In the genomic region with DNA sequence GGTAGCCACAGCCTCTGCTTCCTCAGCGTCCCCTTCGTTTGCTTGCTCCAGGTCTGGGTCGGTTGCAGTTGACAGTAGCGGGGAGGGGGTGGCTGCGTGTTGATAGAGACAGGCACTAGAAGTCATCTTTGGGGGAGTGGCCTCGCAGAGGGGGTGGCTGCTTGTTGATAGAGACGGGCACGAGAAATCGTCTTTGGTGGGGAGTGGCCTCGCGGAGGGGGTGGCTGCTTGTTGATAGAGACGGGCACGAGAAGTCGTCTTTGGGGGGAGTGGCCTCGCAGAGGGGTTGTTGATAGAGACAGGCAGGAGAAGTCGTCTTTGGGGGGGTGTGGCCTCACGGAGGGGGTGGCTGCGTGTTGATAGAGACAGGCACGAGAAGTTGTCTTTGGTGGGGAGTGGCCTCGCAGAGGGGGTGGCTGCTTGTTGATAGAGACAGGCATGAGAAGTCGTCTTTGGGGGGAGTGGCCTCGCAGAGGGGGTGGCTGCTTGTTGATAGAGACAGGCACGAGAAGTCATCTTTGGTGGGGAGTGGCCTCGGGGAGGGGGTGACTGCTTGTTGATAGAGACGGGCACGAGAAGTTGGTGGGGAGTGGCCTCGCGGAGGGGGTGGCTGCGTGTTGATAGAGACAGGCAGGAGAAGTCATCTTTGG, we compare ENCODE assay signal across 10 cellular contexts.
DNase-seq lines count a peak whose midpoint lies in the region; ATAC-seq, FAIRE-seq and TF ChIP-seq lines count a peak whose summit lies in the region.
"Had no signal": no experiment of that assay in that cellular context is flagged by ENCODE, and none has a peak within 500 bp of the region (broad histone marks: within the 10 kb centered on the region; RNA-seq: fewer than 3 reads in every experiment).

No MANE protein-coding gene starts in this region.

- no CpG with 5 or more reads among the region's 29 CpGs for WGBS in trophoblast cell (ENCODE audit: extremely low coverage, insufficient coverage, insufficient read length)

- H3K79me2 ChIP-seq in trophoblast cell (ENCODE audit: control insufficient read depth, insufficient read depth, low read length, poor library complexity), result no peaks in the 10 kb centered on the region

- H2BK120ac ChIP-seq in trophoblast cell (ENCODE audit: insufficient read depth, low read length, poor library complexity), result no peak overlapping the region

- no peak overlapping the region for H2BK5ac ChIP-seq in trophoblast cell (ENCODE audit: low read depth, low read length, poor library complexity)

- no peak overlapping the region for H3K4ac ChIP-seq in trophoblast cell (ENCODE audit: low read depth, low read length)

- no peaks in the 10 kb centered on the region for H3K4me1 ChIP-seq in trophoblast cell (ENCODE audit: control insufficient read depth in 1 of 2, insufficient read depth in 2 of 2, low read length in 2 of 2)

- no peaks in the 10 kb centered on the region for H3K27me3 ChIP-seq in trophoblast cell (ENCODE audit: insufficient read depth, low read length)

- H3K36me3 ChIP-seq in trophoblast cell (ENCODE audit: control insufficient read depth in 1 of 2, insufficient read depth in 2 of 2, low read length in 2 of 2), result peaks cover 0 to 2% of the 10 kb centered on the region in 2 experiments

- no peak for ATAC-seq in HG03095 (IDR thresholded peaks at IDR 0.05; ENCODE audit: unreplicated experiment)
- ATAC-seq: HCT116 had no signal

- H4K12ac ChIP-seq in trophoblast cell (ENCODE audit: low read depth, low read length), result no peak overlapping the region

- no peak overlapping the region for H2AK5ac ChIP-seq in trophoblast cell (ENCODE audit: low read length)

- no peak overlapping the region for H3K14ac ChIP-seq in trophoblast cell (ENCODE audit: low read length)

- TF ChIP-seq POLR2A in erythroblast (IDR thresholded peaks at IDR 0.05; ENCODE audit: low read length) (no peak), H54 (IDR thresholded peaks at IDR 0.05; ENCODE audit: low read depth, low read length) (no peak)

- H3K4me3 ChIP-seq in trophoblast cell (ENCODE audit: low read depth, low read length), result no peak overlapping the region

- peak; percentile 65 for DNase-seq in EH (ENCODE audit: low read depth)
- peak; percentile 13 for DNase-seq in T-helper 22 cell (ENCODE audit: low read depth)
- DNase-seq in erythroblast (lab: John Stamatoyannopoulos, UW), result peak; percentile 93 to 96
- DNase-seq in trophoblast cell, result peak in 1 of 2 donors; percentile 19
- no peak for DNase-seq in kidney glomerular epithelial cell (lab: John Stamatoyannopoulos, UW)
- no peak for DNase-seq in H54 (ENCODE audit: insufficient read length, low spot score)
- no peak for DNase-seq in SIG-M5 treated with dmso at 0.1 percent for 504 hours (lab: John Stamatoyannopoulos, UW; ENCODE audit: unreplicated experiment)

- H3K23ac ChIP-seq in trophoblast cell (ENCODE audit: low read length), result no peak overlapping the region

- no peak overlapping the region for H2AFZ ChIP-seq in trophoblast cell (ENCODE audit: insufficient read depth, low read length, poor library complexity)

- H3K79me1 ChIP-seq in trophoblast cell (ENCODE audit: low read length), result no peaks in the 10 kb centered on the region

- H3K9ac ChIP-seq in trophoblast cell (ENCODE audit: low read length), result no peak overlapping the region

- H2BK12ac ChIP-seq in trophoblast cell (ENCODE audit: low read length), result no peak overlapping the region

- H3K27ac ChIP-seq in trophoblast cell (ENCODE audit: low read depth, low read length), result no peak overlapping the region

- peak overlapping the region; percentile 68 for H3K4me2 ChIP-seq in trophoblast cell (ENCODE audit: low read length)

- no peak overlapping the region for H4K91ac ChIP-seq in trophoblast cell (ENCODE audit: low read depth, low read length)

- H3K18ac ChIP-seq in trophoblast cell (ENCODE audit: low read length), result no peak overlapping the region

- no peak overlapping the region for H4K8ac ChIP-seq in trophoblast cell (ENCODE audit: low read depth, low read length)

- H3K9me3 ChIP-seq in trophoblast cell (ENCODE audit: insufficient read depth, low read depth, low read length), result peaks cover 13% of the 10 kb centered on the region

- FAIRE-seq in H54 (lab: Jason Lieb, UNC), result no peak
- FAIRE-seq: TTC549 had no signal

Comparison
In these comparisons a context has a peak if more than half of its experiments do, and no peak if none do; other contexts are left out.
1. DNase-seq: peak in EH (single experiment), T-helper 22 cell (single experiment) and erythroblast (2 of 2); none in kidney glomerular epithelial cell (single experiment), H54 (single experiment) and SIG-M5 treated with dmso at 0.1 percent for 504 hours (single experiment).